In the genomic region with DNA sequence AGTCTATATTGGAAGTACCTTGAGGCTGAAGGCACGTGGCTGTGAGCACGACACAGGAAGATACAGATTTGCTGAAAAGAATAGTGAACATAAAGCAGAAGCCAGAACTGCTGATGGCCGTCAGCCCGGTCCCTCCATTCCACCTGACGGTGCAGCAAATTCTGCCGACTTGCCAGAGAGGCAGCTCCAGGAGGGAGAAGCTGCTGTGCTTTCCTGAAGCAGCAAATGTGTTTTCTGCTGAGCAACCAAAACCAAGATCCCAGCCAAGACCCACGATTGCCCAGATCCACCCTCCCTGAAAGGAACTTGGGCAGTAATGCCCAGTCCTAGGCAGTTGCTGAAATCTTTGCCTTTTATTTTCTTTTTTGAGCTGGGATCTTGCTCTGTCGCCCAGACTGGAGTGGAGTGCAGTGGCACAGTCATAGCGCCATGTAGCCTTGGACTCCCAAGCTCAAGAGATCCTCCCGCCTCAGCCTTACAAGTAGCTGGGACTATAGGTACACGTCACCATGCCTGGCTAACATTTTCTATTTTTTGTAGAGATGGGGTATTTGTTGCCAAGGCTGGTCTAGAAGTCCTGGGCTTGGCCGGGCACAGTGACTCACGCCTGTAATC, we compare ENCODE assay signal across 9 cellular contexts. TPM values are rescaled to one million over a fixed set of nuclear protein-coding genes. Genes with fewer than 3 reads are reported as not detected.
DNase-seq lines count a peak whose midpoint lies in the region; TF ChIP-seq lines count a peak whose summit lies in the region.
"Had no signal": no experiment of that assay in that cellular context is flagged by ENCODE, and none has a peak within 500 bp of the region (broad histone marks: within the 10 kb centered on the region; RNA-seq: fewer than 3 reads in every experiment).

No MANE protein-coding gene starts in this region.

- peak overlapping the region; percentile 18 for H3K27ac ChIP-seq in layer of hippocampus (ENCODE audit: low read depth, low read length)
- H3K27ac ChIP-seq in thymus (ENCODE audit: low read depth) = peak overlapping the region; percentile 4

- peaks cover 4% of the 10 kb centered on the region for H3K36me3 ChIP-seq in thymus (ENCODE audit: control insufficient read depth, insufficient read depth)

- H3K4me3 ChIP-seq in thymus (ENCODE audit: low read length) (no peak overlapping the region), foreskin fibroblast (ENCODE audit: low read depth in 1 of 2, low read length in 2 of 2) (no peak overlapping the region)
- H3K4me3 ChIP-seq: Peyer's patch had no signal

- TF ChIP-seq CTCF in foreskin fibroblast (IDR thresholded peaks at IDR 0.05; ENCODE audit: low read depth, low read length) = no peak

- H3K4me1 ChIP-seq in thymus (ENCODE audit: control insufficient read depth, insufficient read depth, low read length) = no peaks in the 10 kb centered on the region

- DNase-seq in foreskin fibroblast = no peak
- DNase-seq: activated CD4-positive, alpha-beta memory T cell treated with anti-CD3 and anti-CD28 coated beads, Interleukin-2, amount 10 ng/mL, durations not matched to agents 7 days and 5 days; activated naive CD4-positive, alpha-beta T cell treated with Interleukin-2 at 50 U/mL for 16 hours; cerebellar nuclear complex; NCI-H1092 treated with DMSO at 0.1 percent for 48 hours; Peyer's patch; stimulated activated CD4-positive, alpha-beta T cell treated with anti-CD3 and anti-CD28 coated beads, Interleukin-4, amount 100 ng/mL, for 4 hours had no signal

- H3K27me3 ChIP-seq in layer of hippocampus (ENCODE audit: control insufficient read depth, insufficient read depth, low read length) (no peaks in the 10 kb centered on the region), thymus (ENCODE audit: control insufficient read depth, insufficient read depth) (no peaks in the 10 kb centered on the region)
- H3K27me3 ChIP-seq: Peyer's patch had no signal

- H3K9me3 ChIP-seq in thymus (ENCODE audit: control insufficient read depth) = no peaks in the 10 kb centered on the region
- H3K9me3 ChIP-seq: Peyer's patch had no signal

- WGBS in thymus = 94% methylated on average over 13 of the region's 13 CpGs

RNA-seq across cellular contexts. Expression of a gene that starts 7.0 kb away (rescaled TPM):
- polyA plus RNA-seq in thymus = 32.7 TPM

RNA-seq across cellular contexts. Expression of a gene that starts 8.4 kb away (rescaled TPM):
- polyA plus RNA-seq in thymus = 166 TPM

RNA-seq across cellular contexts. Expression of a gene that starts 24.6 kb away (rescaled TPM):
- polyA plus RNA-seq in thymus = 4,965 TPM

RNA-seq across cellular contexts. Expression of a gene that starts 33.4 kb away (rescaled TPM):
- polyA plus RNA-seq in thymus = 4,231 TPM

RNA-seq across cellular contexts. Expression of a gene that starts 46.8 kb away (rescaled TPM):
- 32.1 TPM for polyA plus RNA-seq in thymus
